In genomic region chr2:121505005-121505404, GRCh38 we compare ENCODE assay signal across 10 cellular contexts. TPM values are rescaled to one million over a fixed set of nuclear protein-coding genes. Genes with fewer than 3 reads are reported as not detected.
DNase-seq lines count a peak whose midpoint lies in the region; ATAC-seq and TF ChIP-seq lines count a peak whose summit lies in the region.
"Had no signal": no experiment of that assay in that cellular context is flagged by ENCODE, and none has a peak within 500 bp of the region (broad histone marks: within the 10 kb centered on the region; RNA-seq: fewer than 3 reads in every experiment).

No MANE protein-coding gene starts in this region.

- H3K27ac ChIP-seq in RWPE1 (no peak overlapping the region; the same call in 1 of the 2 replicates), skeletal muscle tissue (ENCODE audit: low read depth, low read length) (peak overlapping the region; percentile 64)

- peak overlapping the region in 1 of 3 donors; percentile 7 for H3K9ac ChIP-seq in skeletal muscle tissue (ENCODE audit: low read depth in 1 of 3, low read length in 3 of 3)

- peaks cover 7 to 10% (median 7%) of the 10 kb centered on the region in 3 donors for H3K36me3 ChIP-seq in skeletal muscle tissue (ENCODE audit: control insufficient read depth in 3 of 3, insufficient read depth in 3 of 3, low read length in 3 of 3)

- peaks cover 36 to 44% (median 44%) of the 10 kb centered on the region in 3 donors for H3K4me1 ChIP-seq in skeletal muscle tissue (ENCODE audit: control insufficient read depth in 3 of 3, insufficient read depth in 3 of 3, low read length in 3 of 3)

- POLR2A ChIA-PET in RWPE1 (lab: Yijun Ruan, JAX; ENCODE audit: low non-redundant PET) = no interaction called here

- no peak for TF ChIP-seq CTCF in RWPE1 (conservative IDR thresholded peaks at IDR 0.05; ENCODE audit: low read depth)
- no peak for TF ChIP-seq CTCF in fibroblast of the aortic adventitia (IDR thresholded peaks at IDR 0.05; ENCODE audit: insufficient read depth, low read length)

- no peak for ATAC-seq in GM21360 (IDR thresholded peaks at IDR 0.05; ENCODE audit: unreplicated experiment)
- ATAC-seq: activated CD8-positive, alpha-beta memory T cell treated with anti-CD3 and anti-CD28 coated beads, Interleukin-2, amount 10 ng/mL, durations not matched to agents 7 days and 5 days had no signal

- H3K9me3 ChIP-seq in skeletal muscle tissue (ENCODE audit: control insufficient read depth in 3 of 3, low read length in 3 of 3) = no peaks in the 10 kb centered on the region

- H3K27me3 ChIP-seq in skeletal muscle tissue (ENCODE audit: control insufficient read depth in 3 of 3, insufficient read depth in 3 of 3, low read length in 3 of 3) = no peaks in the 10 kb centered on the region

- CTCF ChIA-PET in RWPE1 (lab: Yijun Ruan, JAX) = interaction anchor here (1.1 kb wide), 1 partner anchor 20 kb away, joined by 3 read pairs; no protein-coding TSS in a partner anchor

- H3K4me3 ChIP-seq in fibroblast of the aortic adventitia (ENCODE audit: low read depth, low read length) (no peak overlapping the region), skeletal muscle tissue (ENCODE audit: low read length in 3 of 3) (no peak overlapping the region)

- DNase-seq in H4 (ENCODE audit: low spot score) = peak; percentile 26
- DNase-seq in RWPE1 (ENCODE audit: low spot score) = peak; percentile 78
- peak; percentile 92 for DNase-seq in fibroblast of the aortic adventitia (ENCODE audit: low read depth)
- no peak for DNase-seq in NCI-H774 (lab: John Stamatoyannopoulos, UW)
- DNase-seq in NCI-H345 treated with DMSO at 0.1 percent for 48 hours (lab: John Stamatoyannopoulos, UW; ENCODE audit: unreplicated experiment) = no peak
- DNase-seq: activated CD8-positive, alpha-beta memory T cell treated with anti-CD3 and anti-CD28 coated beads, Interleukin-2, amount 10 ng/mL, durations not matched to agents 7 days and 5 days; NCI-H345; SW 1271 had no signal

RNA-seq across cellular contexts. Expression of gene RNU4ATAC, which starts 25.7 kb away (rescaled TPM):
- not detected in 2 replicates for total RNA-seq in H4 (2014; rRNA removed; shearing (Covaris generic))
- under 0.01 TPM in 1 of 2 replicates, not detected in the other for total RNA-seq in fibroblast of the aortic adventitia (ENCODE audit: low replicate concordance)
- not detected for total RNA-seq in skeletal muscle tissue
- total RNA-seq: activated CD8-positive, alpha-beta memory T cell treated with anti-CD3 and anti-CD28 coated beads, Interleukin-2, amount 10 ng/mL, durations not matched to agents 7 days and 5 days had no signal

Comparison
In these comparisons a context has a peak if more than half of its experiments do, and no peak if none do; other contexts are left out.
1. DNase-seq: peak in H4 (single experiment), RWPE1 (single experiment) and fibroblast of the aortic adventitia (single experiment); none in NCI-H774 (single experiment) and NCI-H345 treated with DMSO at 0.1 percent for 48 hours (single experiment).